9 cellular contexts compared by ENCODE assay signal in the genomic region with DNA sequence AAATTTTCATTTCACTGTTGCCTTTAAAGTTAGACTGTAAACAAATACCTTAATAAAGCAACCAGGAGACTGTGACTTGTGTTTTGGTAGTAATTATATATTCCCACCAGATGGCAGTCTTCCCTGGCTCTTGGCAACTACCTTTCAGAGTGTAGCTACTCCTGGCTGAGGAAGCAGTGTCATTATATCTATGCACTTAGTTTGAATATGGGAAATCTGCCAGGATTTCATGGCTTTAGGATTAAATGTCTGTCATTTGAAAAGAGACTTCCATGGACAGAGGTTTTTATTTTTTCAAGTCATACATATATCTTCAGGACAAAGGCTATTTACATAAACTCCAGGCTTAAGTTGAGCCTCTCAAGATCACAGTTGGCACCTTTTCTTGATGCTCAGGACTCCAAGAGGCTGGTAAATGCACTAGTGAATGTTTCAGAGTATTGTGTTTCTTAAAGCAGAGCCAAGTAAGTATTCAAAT.
DNase-seq lines count a peak whose midpoint lies in the region; ATAC-seq and TF ChIP-seq lines count a peak whose summit lies in the region.
"Had no signal": no experiment of that assay in that cellular context is flagged by ENCODE, and none has a peak within 500 bp of the region (broad histone marks: within the 10 kb centered on the region; RNA-seq: fewer than 3 reads in every experiment).

No MANE protein-coding gene starts in this region.

- no peaks in the 10 kb centered on the region for H3K36me3 ChIP-seq in GM23338 (ENCODE audit: insufficient read depth)

- H3K27ac ChIP-seq in GM23338 (ENCODE audit: low read depth) = no peak overlapping the region
- H3K27ac ChIP-seq: parathyroid adenoma had no signal

- no peaks in the 10 kb centered on the region for H4K20me1 ChIP-seq in GM23338 (replicated peaks; ENCODE audit: insufficient read depth)

- H3K4me1 Mint-ChIP-seq in GM23338 = no peaks in the 10 kb centered on the region; the same call in 2 of the 3 replicates

- H3K9me3 Mint-ChIP-seq in GM23338 = no peaks in the 10 kb centered on the region

- H2AFZ ChIP-seq in GM23338 = no peak overlapping the region
- H2AFZ ChIP-seq: parathyroid adenoma had no signal

- TF ChIP-seq CTCF in GM23338 (conservative IDR thresholded peaks at IDR 0.05; ENCODE audit: low read depth in 2 of 2) = peak; percentile 81 to 83

- H3K27me3 Mint-ChIP-seq in GM23338 (ENCODE audit: insufficient read depth, low read depth, poor library complexity) = no peaks in the 10 kb centered on the region

- in situ Hi-C loops in KBM-7 (cut with MboI; ENCODE audit: low pct_unique_long_range_greater_than_20kb, low sequenced_read_pairs) = no loop called here

- no peaks in the 10 kb centered on the region for H3K79me2 ChIP-seq in GM23338 (replicated peaks; ENCODE audit: insufficient read depth)
- H3K79me2 ChIP-seq: parathyroid adenoma had no signal

- H3K4me3 ChIP-seq in GM23338 = no peak overlapping the region

- no peaks in the 10 kb centered on the region for H3K36me3 Mint-ChIP-seq in GM23338 (ENCODE audit: low read depth)

- peak; percentile 92 for ATAC-seq in GM23338

- H3K4me3 Mint-ChIP-seq in GM23338 = no peak overlapping the region

- H3K27me3 ChIP-seq in GM23338 (ENCODE audit: insufficient read depth) = no peaks in the 10 kb centered on the region

- no peaks in the 10 kb centered on the region for H3K4me1 ChIP-seq in GM23338 (ENCODE audit: insufficient read depth)
- H3K4me1 ChIP-seq: parathyroid adenoma had no signal

- DNase-seq in activated T-cell treated with anti-CD3 and anti-CD28 coated beads for 1 hour (ENCODE audit: low read depth) (peak; percentile 3), GM23338 (ENCODE audit: low spot score) (peak; percentile 84), KBM-7 (peak; percentile 61), NOMO-1 treated with DMSO at 0.1 percent for 48 hours (lab: John Stamatoyannopoulos, UW; ENCODE audit: unreplicated experiment) (peak; percentile 31), glomerular endothelial cell (ENCODE audit: extremely low read depth, low read depth, low spot score) (peak; percentile 61), putamen (ENCODE audit: low spot score) (peak; percentile 67)
- no peak for DNase-seq in activated T-cell treated with anti-CD3 and anti-CD28 coated beads, Interleukin-2, amount 50 U/mL, for 48 hours
- peak; percentile 20 for DNase-seq in activated naive CD4-positive, alpha-beta T cell treated with anti-CD3 and anti-CD28 coated beads, Interleukin-2, amount 50 U/mL, for 16 hours

- no peak overlapping the region for H3K4me2 ChIP-seq in GM23338

- no peak overlapping the region for H3K27ac Mint-ChIP-seq in GM23338

- no peaks in the 10 kb centered on the region for H3F3A ChIP-seq in GM23338 (replicated peaks; ENCODE audit: low read depth)

- H3K9me2 ChIP-seq in GM23338 (ENCODE audit: insufficient read depth) = no peaks in the 10 kb centered on the region

TF ChIP-seq in GM23338, 12 proteins besides CTCF, POLR2A, EP300 and RAD21:
- no peak for TF ChIP-seq ETS1 (IDR thresholded peaks at IDR 0.05)
- no peak for TF ChIP-seq ZNF331 (CRISPR knock-in tag; IDR thresholded peaks at IDR 0.05; ENCODE audit: low read depth)
- TF ChIP-seq NANOG (IDR thresholded peaks at IDR 0.05; ENCODE audit: borderline replicate concordance) = no peak
- TF ChIP-seq, protein P1, sequence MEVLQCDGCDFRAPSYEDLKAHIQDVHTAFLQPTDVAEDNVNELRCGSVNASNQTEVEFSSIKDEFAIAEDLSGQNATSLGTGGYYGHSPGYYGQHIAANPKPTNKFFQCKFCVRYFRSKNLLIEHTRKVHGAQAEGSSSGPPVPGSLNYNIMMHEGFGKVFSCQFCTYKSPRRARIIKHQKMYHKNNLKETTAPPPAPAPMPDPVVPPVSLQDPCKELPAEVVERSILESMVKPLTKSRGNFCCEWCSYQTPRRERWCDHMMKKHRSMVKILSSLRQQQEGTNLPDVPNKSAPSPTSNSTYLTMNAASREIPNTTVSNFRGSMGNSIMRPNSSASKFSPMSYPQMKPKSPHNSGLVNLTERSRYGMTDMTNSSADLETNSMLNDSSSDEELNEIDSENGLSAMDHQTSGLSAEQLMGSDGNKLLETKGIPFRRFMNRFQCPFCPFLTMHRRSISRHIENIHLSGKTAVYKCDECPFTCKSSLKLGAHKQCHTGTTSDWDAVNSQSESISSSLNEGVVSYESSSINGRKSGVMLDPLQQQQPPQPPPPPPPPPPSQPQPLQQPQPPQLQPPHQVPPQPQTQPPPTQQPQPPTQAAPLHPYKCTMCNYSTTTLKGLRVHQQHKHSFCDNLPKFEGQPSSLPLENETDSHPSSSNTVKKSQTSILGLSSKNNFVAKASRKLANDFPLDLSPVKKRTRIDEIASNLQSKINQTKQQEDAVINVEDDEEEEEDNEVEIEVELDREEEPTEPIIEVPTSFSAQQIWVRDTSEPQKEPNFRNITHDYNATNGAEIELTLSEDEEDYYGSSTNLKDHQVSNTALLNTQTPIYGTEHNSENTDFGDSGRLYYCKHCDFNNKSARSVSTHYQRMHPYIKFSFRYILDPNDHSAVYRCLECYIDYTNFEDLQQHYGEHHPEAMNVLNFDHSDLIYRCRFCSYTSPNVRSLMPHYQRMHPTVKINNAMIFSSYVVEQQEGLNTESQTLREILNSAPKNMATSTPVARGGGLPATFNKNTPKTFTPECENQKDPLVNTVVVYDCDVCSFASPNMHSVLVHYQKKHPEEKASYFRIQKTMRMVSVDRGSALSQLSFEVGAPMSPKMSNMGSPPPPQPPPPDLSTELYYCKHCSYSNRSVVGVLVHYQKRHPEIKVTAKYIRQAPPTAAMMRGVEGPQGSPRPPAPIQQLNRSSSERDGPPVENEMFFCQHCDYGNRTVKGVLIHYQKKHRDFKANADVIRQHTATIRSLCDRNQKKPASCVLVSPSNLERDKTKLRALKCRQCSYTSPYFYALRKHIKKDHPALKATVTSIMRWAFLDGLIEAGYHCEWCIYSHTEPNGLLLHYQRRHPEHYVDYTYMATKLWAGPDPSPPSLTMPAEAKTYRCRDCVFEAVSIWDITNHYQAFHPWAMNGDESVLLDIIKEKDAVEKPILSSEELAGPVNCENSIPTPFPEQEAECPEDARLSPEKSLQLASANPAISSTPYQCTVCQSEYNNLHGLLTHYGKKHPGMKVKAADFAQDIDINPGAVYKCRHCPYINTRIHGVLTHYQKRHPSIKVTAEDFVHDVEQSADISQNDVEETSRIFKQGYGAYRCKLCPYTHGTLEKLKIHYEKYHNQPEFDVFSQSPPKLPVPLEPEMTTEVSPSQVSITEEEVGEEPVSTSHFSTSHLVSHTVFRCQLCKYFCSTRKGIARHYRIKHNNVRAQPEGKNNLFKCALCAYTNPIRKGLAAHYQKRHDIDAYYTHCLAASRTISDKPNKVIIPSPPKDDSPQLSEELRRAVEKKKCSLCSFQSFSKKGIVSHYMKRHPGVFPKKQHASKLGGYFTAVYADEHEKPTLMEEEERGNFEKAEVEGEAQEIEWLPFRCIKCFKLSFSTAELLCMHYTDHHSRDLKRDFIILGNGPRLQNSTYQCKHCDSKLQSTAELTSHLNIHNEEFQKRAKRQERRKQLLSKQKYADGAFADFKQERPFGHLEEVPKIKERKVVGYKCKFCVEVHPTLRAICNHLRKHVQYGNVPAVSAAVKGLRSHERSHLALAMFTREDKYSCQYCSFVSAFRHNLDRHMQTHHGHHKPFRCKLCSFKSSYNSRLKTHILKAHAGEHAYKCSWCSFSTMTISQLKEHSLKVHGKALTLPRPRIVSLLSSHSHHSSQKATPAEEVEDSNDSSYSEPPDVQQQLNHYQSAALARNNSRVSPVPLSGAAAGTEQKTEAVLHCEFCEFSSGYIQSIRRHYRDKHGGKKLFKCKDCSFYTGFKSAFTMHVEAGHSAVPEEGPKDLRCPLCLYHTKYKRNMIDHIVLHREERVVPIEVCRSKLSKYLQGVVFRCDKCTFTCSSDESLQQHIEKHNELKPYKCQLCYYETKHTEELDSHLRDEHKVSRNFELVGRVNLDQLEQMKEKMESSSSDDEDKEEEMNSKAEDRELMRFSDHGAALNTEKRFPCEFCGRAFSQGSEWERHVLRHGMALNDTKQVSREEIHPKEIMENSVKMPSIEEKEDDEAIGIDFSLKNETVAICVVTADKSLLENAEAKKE (CRISPR knock-in tag; IDR thresholded peaks at IDR 0.05) = no peak
- no peak for TF ChIP-seq ZNF114 (CRISPR knock-in tag; IDR thresholded peaks at IDR 0.05)
- TF ChIP-seq POLR2AphosphoS5 (IDR thresholded peaks at IDR 0.05; ENCODE audit: low read depth) = no peak
- no peak for TF ChIP-seq EZH2phosphoT487 (IDR thresholded peaks at IDR 0.05; ENCODE audit: unreplicated experiment)

Comparison
In these comparisons a context has a peak if more than half of its experiments do, and no peak if none do; other contexts are left out.
1. DNase-seq: peak in activated T-cell treated with anti-CD3 and anti-CD28 coated beads for 1 hour (single experiment), GM23338 (single experiment), KBM-7 (single experiment), NOMO-1 treated with DMSO at 0.1 percent for 48 hours (single experiment), activated naive CD4-positive, alpha-beta T cell treated with anti-CD3 and anti-CD28 coated beads, Interleukin-2, amount 50 U/mL, for 16 hours (single experiment), glomerular endothelial cell (single experiment) and putamen (single experiment); none in activated T-cell treated with anti-CD3 and anti-CD28 coated beads, Interleukin-2, amount 50 U/mL, for 48 hours (0 of 2).